In the genomic region with DNA sequence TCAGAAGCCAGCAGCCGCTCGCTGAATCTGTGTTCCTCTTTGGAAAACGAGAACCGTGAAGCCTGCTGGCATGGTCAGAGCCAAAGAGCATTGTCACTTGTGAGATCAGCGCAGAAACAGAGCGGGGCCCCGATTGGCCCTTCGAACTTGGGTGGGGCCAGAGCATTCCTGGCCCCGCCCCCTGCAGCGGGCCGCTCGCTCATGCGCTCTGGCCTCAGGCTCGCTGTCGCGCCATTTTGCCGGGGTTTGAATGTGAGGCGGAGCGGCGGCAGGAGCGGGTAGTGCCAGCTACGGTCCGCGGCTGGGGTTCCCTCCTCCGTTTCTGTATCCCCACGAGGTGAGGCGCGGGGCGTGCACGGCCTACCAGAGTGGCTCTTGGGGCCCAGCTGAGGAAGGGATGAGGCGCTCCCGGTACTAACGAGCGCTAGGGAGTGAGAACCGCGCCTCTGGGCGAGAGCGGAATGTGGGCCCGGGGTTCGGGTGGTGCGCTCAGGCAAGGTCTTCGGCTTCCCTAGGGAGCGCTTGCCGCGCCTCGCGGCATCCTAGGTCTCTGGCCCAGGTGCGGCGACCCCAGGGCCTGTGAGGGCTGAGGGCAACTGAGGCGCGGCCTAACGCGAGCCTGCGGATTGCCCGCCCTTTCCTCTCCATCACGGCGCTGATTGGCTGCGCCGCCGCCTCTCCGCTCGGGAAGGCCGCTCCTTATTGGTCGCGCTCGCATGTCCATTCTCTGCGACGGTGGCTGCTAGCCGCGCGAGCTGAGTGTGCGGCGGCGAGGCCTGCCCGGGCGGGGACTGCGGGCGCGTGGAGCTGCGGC, we compare ENCODE assay signal across 8 cellular contexts. TPM values are rescaled to one million over a fixed set of nuclear protein-coding genes. Genes with fewer than 3 reads are reported as not detected.
DNase-seq lines count a peak whose midpoint lies in the region; ATAC-seq and TF ChIP-seq lines count a peak whose summit lies in the region.

A gene with protein sequence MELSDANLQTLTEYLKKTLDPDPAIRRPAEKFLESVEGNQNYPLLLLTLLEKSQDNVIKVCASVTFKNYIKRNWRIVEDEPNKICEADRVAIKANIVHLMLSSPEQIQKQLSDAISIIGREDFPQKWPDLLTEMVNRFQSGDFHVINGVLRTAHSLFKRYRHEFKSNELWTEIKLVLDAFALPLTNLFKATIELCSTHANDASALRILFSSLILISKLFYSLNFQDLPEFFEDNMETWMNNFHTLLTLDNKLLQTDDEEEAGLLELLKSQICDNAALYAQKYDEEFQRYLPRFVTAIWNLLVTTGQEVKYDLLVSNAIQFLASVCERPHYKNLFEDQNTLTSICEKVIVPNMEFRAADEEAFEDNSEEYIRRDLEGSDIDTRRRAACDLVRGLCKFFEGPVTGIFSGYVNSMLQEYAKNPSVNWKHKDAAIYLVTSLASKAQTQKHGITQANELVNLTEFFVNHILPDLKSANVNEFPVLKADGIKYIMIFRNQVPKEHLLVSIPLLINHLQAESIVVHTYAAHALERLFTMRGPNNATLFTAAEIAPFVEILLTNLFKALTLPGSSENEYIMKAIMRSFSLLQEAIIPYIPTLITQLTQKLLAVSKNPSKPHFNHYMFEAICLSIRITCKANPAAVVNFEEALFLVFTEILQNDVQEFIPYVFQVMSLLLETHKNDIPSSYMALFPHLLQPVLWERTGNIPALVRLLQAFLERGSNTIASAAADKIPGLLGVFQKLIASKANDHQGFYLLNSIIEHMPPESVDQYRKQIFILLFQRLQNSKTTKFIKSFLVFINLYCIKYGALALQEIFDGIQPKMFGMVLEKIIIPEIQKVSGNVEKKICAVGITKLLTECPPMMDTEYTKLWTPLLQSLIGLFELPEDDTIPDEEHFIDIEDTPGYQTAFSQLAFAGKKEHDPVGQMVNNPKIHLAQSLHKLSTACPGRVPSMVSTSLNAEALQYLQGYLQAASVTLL (plus strand): TSS at position 226 of the 814 bp plus-strand sequence. CDS start 12,152 bp downstream, outside the sequence.

- peak; percentile 84 for ATAC-seq in HG03460 (IDR thresholded peaks at IDR 0.05; ENCODE audit: unreplicated experiment)

- H3K4me3 ChIP-seq in BE2C (ENCODE audit: low read depth, low read length) (peak within 1 kb of the TSS; percentile 94), colonic mucosa (peak within 1 kb of the TSS; percentile 96)

- H3K9me3 ChIP-seq in BE2C (no peaks in the 10 kb centered on the region), colonic mucosa (no peaks in the 10 kb centered on the region)

- H3K9ac ChIP-seq in colonic mucosa (ENCODE audit: low read depth in 2 of 2, low read length in 2 of 2): peak within 1 kb of the TSS; percentile 82 to 97

- H3K36me3 ChIP-seq in BE2C (peaks cover 32% of the 10 kb centered on the region), colonic mucosa (no peaks in the 10 kb centered on the region)

- TF ChIP-seq CTCF in BE2C (IDR thresholded peaks at IDR 0.05; ENCODE audit: low read depth, low read length) (no peak), colonic mucosa (IDR thresholded peaks at IDR 0.05) (no peak)

- H3K27me3 ChIP-seq in BE2C (no peaks in the 10 kb centered on the region), colonic mucosa (no peaks in the 10 kb centered on the region)

- H3K27ac ChIP-seq in colonic mucosa: peak within 1 kb of the TSS; percentile 88

- peak; percentile 97 for DNase-seq in BE2C
- peak; percentile 77 for DNase-seq in GM19240 (ENCODE audit: insufficient read length, low spot score)
- peak; percentile 86 to 98 for DNase-seq in NCI-H526 (lab: John Stamatoyannopoulos, UW)
- DNase-seq in activated CD4-positive, alpha-beta T cell treated with anti-CD3 and anti-CD28 coated beads for 48 hours: peak; percentile 96
- DNase-seq in colonic mucosa: peak; percentile 95
- peak; percentile 95 for DNase-seq in kidney tubule cell (ENCODE audit: low spot score)
- DNase-seq in stimulated activated CD4-positive, alpha-beta T cell treated with anti-CD3 and anti-CD28 coated beads, Interleukin-1b, Interleukin-23, amount 100 ng/mL, for 24 hours (ENCODE audit: low read depth in 4 of 4, low spot score in 1 of 4): peak; percentile 85 to 95 (median 90)

- H3K4me1 ChIP-seq in BE2C (peaks cover 2% of the 10 kb centered on the region; the same call in 1 of the 2 replicates), colonic mucosa (no peaks in the 10 kb centered on the region)

- intact Hi-C loops in colonic mucosa (cut with DNase I): no loop called here

RNA-seq across cellular contexts. Expression of the gene that starts here (rescaled TPM):
- 23.9 TPM for polyA plus RNA-seq in BE2C (2012; ENCODE audit: insufficient read depth, insufficient read length, low read depth)
- 10 to 100 TPM; 33.3 to 82.7 TPM for total RNA-seq in colonic mucosa

Comparison
In these comparisons a context has a peak if more than half of its experiments do, and no peak if none do; other contexts are left out.
1. Peak in every context shown above with its lines: DNase-seq, ATAC-seq, H3K4me3 ChIP-seq and H3K27ac ChIP-seq.